ENCODE assay signal across 20 cellular contexts in the genomic region with DNA sequence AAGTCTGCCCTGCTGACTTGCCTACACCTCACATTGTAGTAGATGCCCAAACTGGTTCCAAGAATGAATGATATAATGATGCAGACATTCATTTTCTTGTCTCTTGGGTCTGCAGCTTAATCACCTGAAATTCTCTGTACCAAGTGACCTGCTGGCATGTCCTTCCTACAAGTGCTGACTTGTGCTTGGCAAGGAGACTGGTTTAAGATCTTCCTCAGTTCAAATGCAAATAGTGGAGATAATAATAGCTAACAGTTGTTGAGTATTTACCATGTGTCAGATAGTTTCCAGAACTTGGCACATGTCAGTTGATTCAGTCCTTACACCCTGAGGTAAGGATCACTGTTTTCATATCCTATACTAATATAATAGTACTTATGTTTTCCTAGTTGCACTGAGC.
DNase-seq lines count a peak whose midpoint lies in the region; ATAC-seq, FAIRE-seq and TF ChIP-seq lines count a peak whose summit lies in the region.
"Had no signal": no experiment of that assay in that cellular context is flagged by ENCODE, and none has a peak within 500 bp of the region (broad histone marks: within the 10 kb centered on the region; RNA-seq: fewer than 3 reads in every experiment).

No MANE protein-coding gene starts in this region.

- peak; percentile 23 for FAIRE-seq in A549 (lab: Jason Lieb, UNC)
- FAIRE-seq: GM12892 had no signal

- TF ChIP-seq POLR2A in A549 (IDR thresholded peaks at IDR 0.05; ENCODE audit: low read length): no peak
- no peak for TF ChIP-seq POLR2A in gastrocnemius medialis (IDR thresholded peaks at IDR 0.05)

- H3K27ac ChIP-seq in A549 (no peak overlapping the region), gastrocnemius medialis (peak overlapping the region in 3 of 4 donors; percentile 49 to 55 (median 52))
- H3K27ac ChIP-seq: C4-2B had no signal

- no peak for TF ChIP-seq RAD21 in A549 (conservative IDR thresholded peaks at IDR 0.05 in 1 of 2, IDR thresholded peaks at IDR 0.05 in 1 of 2)

- in situ Hi-C loops in gastrocnemius medialis (cut with MboI; ENCODE audit: low sequenced_read_pairs in 4 of 4): loop anchor here in 2 of 4 donors (25.0 kb wide), 1 partner anchor 101 kb away; no protein-coding TSS in a partner anchor
- in situ Hi-C loops in GM13976 (cut with MboI; ENCODE audit: low sequenced_read_pairs, unreplicated experiment): no loop called here

- intact Hi-C loops in gastrocnemius medialis (cut with DNase I; ENCODE audit: low total_unique reads): no loop called here

- no peaks in the 10 kb centered on the region for H3K4me1 ChIP-seq in A549
- H3K4me1 ChIP-seq in gastrocnemius medialis: peaks cover 14 to 29% of the 10 kb centered on the region in 2 donors
- H3K4me1 ChIP-seq: BE2C had no signal

- H3K4me3 ChIP-seq in A549: no peak overlapping the region
- H3K4me3 ChIP-seq in gastrocnemius medialis: no peak overlapping the region

- POLR2A ChIA-PET in A549 (lab: Yijun Ruan, JAX): no interaction called here

- no peak for ATAC-seq in A549
- peak; percentile 69 for ATAC-seq in esophagus mucosa
- peak; percentile 79 to 82 for ATAC-seq in gastrocnemius medialis
- ATAC-seq in HG03025 (IDR thresholded peaks at IDR 0.05; ENCODE audit: low FRiP score, unreplicated experiment): no peak
- ATAC-seq: HCT116 had no signal

- DNase-seq in A549 (ENCODE audit: low read depth in 1 of 2, low spot score in 1 of 2): no peak
- DNase-seq in NCI-H446 treated with DMSO at 0.1 percent for 48 hours (lab: John Stamatoyannopoulos, UW): peak; percentile 16
- no peak for DNase-seq in gastrocnemius medialis
- DNase-seq in GM13976 (ENCODE audit: low spot score): no peak
- DNase-seq in hypothalamus (lab: John Stamatoyannopoulos, UW): no peak
- no peak for DNase-seq in C1 segment of cervical spinal cord (lab: John Stamatoyannopoulos, UW)
- DNase-seq: ACHN; BE2C; CD4-positive, alpha-beta T cell; DMS153; DMS79; GDM1; GOT3; H7; HFFc6 had no signal

- no peaks in the 10 kb centered on the region for H3K36me3 ChIP-seq in gastrocnemius medialis
- H3K36me3 ChIP-seq: BE2C had no signal

- no peaks in the 10 kb centered on the region for H3K27me3 ChIP-seq in gastrocnemius medialis
- H3K27me3 ChIP-seq: BE2C had no signal

- TF ChIP-seq CTCF in A549 (IDR thresholded peaks at IDR 0.05): no peak
- no peak for TF ChIP-seq CTCF in gastrocnemius medialis (IDR thresholded peaks at IDR 0.05 in 4 of 5, conservative IDR thresholded peaks at IDR 0.05 in 1 of 5)
- TF ChIP-seq CTCF in GM13976 (IDR thresholded peaks at IDR 0.05; ENCODE audit: borderline replicate concordance, control extremely low read depth, extremely low read depth, insufficient read depth, missing control alignments): no peak

- CTCF ChIA-PET in A549 (lab: Yijun Ruan, JAX): interaction anchor here (1.0 kb wide), 1 partner anchor 10 kb away, joined by 3 read pairs; no protein-coding TSS in a partner anchor

- TF ChIP-seq EP300 in A549 (IDR thresholded peaks at IDR 0.05): no peak

- no peaks in the 10 kb centered on the region for H3K9me3 ChIP-seq in A549
- no peaks in the 10 kb centered on the region for H3K9me3 ChIP-seq in gastrocnemius medialis
- H3K9me3 ChIP-seq: BE2C had no signal

- no peak overlapping the region for H3K4me2 ChIP-seq in A549

TF ChIP-seq in A549, 52 proteins besides CTCF, POLR2A, EP300 and RAD21:
- TF ChIP-seq, protein P1, sequence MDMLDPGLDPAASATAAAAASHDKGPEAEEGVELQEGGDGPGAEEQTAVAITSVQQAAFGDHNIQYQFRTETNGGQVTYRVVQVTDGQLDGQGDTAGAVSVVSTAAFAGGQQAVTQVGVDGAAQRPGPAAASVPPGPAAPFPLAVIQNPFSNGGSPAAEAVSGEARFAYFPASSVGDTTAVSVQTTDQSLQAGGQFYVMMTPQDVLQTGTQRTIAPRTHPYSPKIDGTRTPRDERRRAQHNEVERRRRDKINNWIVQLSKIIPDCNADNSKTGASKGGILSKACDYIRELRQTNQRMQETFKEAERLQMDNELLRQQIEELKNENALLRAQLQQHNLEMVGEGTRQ (IDR thresholded peaks at IDR 0.05): no peak
- TF ChIP-seq NPAS2 (CRISPR knock-in tag; IDR thresholded peaks at IDR 0.05; ENCODE audit: borderline replicate concordance): no peak
- TF ChIP-seq, protein P2, sequence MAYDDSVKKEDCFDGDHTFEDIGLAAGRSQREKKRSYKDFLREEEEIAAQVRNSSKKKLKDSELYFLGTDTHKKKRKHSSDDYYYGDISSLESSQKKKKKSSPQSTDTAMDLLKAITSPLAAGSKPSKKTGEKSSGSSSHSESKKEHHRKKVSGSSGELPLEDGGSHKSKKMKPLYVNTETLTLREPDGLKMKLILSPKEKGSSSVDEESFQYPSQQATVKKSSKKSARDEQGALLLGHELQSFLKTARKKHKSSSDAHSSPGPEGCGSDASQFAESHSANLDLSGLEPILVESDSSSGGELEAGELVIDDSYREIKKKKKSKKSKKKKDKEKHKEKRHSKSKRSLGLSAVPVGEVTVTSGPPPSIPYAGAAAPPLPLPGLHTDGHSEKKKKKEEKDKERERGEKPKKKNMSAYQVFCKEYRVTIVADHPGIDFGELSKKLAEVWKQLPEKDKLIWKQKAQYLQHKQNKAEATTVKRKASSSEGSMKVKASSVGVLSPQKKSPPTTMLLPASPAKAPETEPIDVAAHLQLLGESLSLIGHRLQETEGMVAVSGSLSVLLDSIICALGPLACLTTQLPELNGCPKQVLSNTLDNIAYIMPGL (CRISPR knock-in tag; IDR thresholded peaks at IDR 0.05; ENCODE audit: borderline replicate concordance): no peak
- no peak for TF ChIP-seq JUN (IDR thresholded peaks at IDR 0.05)
- no peak for TF ChIP-seq RARB (CRISPR knock-in tag; IDR thresholded peaks at IDR 0.05)
- TF ChIP-seq RNF2 (IDR thresholded peaks at IDR 0.05; ENCODE audit: borderline replicate concordance, low read depth): no peak
- TF ChIP-seq EHF (CRISPR knock-in tag; IDR thresholded peaks at IDR 0.05): no peak
- TF ChIP-seq RFX5 (IDR thresholded peaks at IDR 0.05): no peak
- TF ChIP-seq HDAC2 (IDR thresholded peaks at IDR 0.05): no peak
- TF ChIP-seq, protein P3, sequence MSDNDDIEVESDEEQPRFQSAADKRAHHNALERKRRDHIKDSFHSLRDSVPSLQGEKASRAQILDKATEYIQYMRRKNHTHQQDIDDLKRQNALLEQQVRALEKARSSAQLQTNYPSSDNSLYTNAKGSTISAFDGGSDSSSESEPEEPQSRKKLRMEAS (IDR thresholded peaks at IDR 0.05): no peak
- TF ChIP-seq FOXS1 (CRISPR knock-in tag; IDR thresholded peaks at IDR 0.05): no peak
- no peak for TF ChIP-seq ZFP36 (IDR thresholded peaks at IDR 0.05; ENCODE audit: borderline replicate concordance, partially characterized antibody)
- TF ChIP-seq ESRRA (IDR thresholded peaks at IDR 0.05; ENCODE audit: borderline replicate concordance, low read length): no peak
- TF ChIP-seq, protein P4, sequence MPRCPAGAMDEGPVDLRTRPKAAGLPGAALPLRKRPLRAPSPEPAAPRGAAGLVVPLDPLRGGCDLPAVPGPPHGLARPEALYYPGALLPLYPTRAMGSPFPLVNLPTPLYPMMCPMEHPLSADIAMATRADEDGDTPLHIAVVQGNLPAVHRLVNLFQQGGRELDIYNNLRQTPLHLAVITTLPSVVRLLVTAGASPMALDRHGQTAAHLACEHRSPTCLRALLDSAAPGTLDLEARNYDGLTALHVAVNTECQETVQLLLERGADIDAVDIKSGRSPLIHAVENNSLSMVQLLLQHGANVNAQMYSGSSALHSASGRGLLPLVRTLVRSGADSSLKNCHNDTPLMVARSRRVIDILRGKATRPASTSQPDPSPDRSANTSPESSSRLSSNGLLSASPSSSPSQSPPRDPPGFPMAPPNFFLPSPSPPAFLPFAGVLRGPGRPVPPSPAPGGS (IDR thresholded peaks at IDR 0.05): no peak
- TF ChIP-seq ZC3H11A (IDR thresholded peaks at IDR 0.05): no peak
- TF ChIP-seq, protein P5, sequence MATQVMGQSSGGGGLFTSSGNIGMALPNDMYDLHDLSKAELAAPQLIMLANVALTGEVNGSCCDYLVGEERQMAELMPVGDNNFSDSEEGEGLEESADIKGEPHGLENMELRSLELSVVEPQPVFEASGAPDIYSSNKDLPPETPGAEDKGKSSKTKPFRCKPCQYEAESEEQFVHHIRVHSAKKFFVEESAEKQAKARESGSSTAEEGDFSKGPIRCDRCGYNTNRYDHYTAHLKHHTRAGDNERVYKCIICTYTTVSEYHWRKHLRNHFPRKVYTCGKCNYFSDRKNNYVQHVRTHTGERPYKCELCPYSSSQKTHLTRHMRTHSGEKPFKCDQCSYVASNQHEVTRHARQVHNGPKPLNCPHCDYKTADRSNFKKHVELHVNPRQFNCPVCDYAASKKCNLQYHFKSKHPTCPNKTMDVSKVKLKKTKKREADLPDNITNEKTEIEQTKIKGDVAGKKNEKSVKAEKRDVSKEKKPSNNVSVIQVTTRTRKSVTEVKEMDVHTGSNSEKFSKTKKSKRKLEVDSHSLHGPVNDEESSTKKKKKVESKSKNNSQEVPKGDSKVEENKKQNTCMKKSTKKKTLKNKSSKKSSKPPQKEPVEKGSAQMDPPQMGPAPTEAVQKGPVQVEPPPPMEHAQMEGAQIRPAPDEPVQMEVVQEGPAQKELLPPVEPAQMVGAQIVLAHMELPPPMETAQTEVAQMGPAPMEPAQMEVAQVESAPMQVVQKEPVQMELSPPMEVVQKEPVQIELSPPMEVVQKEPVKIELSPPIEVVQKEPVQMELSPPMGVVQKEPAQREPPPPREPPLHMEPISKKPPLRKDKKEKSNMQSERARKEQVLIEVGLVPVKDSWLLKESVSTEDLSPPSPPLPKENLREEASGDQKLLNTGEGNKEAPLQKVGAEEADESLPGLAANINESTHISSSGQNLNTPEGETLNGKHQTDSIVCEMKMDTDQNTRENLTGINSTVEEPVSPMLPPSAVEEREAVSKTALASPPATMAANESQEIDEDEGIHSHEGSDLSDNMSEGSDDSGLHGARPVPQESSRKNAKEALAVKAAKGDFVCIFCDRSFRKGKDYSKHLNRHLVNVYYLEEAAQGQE (IDR thresholded peaks at IDR 0.05): no peak
- TF ChIP-seq, protein P6, sequence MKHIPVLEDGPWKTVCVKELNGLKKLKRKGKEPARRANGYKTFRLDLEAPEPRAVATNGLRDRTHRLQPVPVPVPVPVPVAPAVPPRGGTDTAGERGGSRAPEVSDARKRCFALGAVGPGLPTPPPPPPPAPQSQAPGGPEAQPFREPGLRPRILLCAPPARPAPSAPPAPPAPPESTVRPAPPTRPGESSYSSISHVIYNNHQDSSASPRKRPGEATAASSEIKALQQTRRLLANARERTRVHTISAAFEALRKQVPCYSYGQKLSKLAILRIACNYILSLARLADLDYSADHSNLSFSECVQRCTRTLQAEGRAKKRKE (CRISPR knock-in tag; IDR thresholded peaks at IDR 0.05; ENCODE audit: low read depth): no peak
- no peak for TF ChIP-seq NFE2L2 (conservative IDR thresholded peaks at IDR 0.05; ENCODE audit: low read length)
- no peak for TF ChIP-seq PHF8 (IDR thresholded peaks at IDR 0.05; ENCODE audit: borderline replicate concordance, low read depth)
- TF ChIP-seq KDM1A (IDR thresholded peaks at IDR 0.05; ENCODE audit: low read depth): no peak
TF ChIP-seq in A549: peak in this region for 0.

Comparison
In these comparisons a context has a peak if more than half of its experiments do, and no peak if none do; other contexts are left out.
1. ATAC-seq: peak in esophagus mucosa (single experiment) and gastrocnemius medialis (2 of 2); none in A549 (0 of 2) and HG03025 (single experiment).
2. H3K27ac ChIP-seq: peak in gastrocnemius medialis (3 of 4); none in A549 (0 of 2).